In genomic region chr2:208509586-208509985, GRCh38 we compare ENCODE assay signal across 9 cellular contexts.
"Had no signal": no experiment of that assay in that cellular context is flagged by ENCODE, and none has a peak within 500 bp of the region (broad histone marks: within the 10 kb centered on the region; RNA-seq: fewer than 3 reads in every experiment).

No MANE protein-coding gene starts in this region.

- H3K4me1 ChIP-seq: HAP-1 had no signal

- ATAC-seq: GM23338, HCT116 had no signal

- H3K4me3 ChIP-seq: GM23248, GM23338, HAP-1 had no signal

- DNase-seq: GM23248, GOT3, H7, H9, HCEC 1CT, HFFc6 had no signal

- H3K9me3 ChIP-seq: HAP-1 had no signal

- H3K36me3 ChIP-seq: HAP-1 had no signal

- H3K27ac ChIP-seq: GM23248 had no signal
